Comparison of ENCODE assay signal across 1 cellular context in genomic region chr1:158334601-158335292, GRCh38.
TF ChIP-seq lines count a peak whose summit lies in the region.

No MANE protein-coding gene starts in this region.

TF ChIP-seq in GM23338, 12 proteins besides CTCF, POLR2A, EP300 and RAD21 (continued from another document):
- TF ChIP-seq ZNF462 (CRISPR knock-in tag; IDR thresholded peaks at IDR 0.05) (no peak), JUNB (IDR thresholded peaks at IDR 0.05; ENCODE audit: unreplicated experiment) (no peak), REST (IDR thresholded peaks at IDR 0.05; ENCODE audit: unreplicated experiment) (no peak)
